20 cellular contexts compared by ENCODE assay signal in genomic region chr4:107922486-107923473, GRCh38.
"Had no signal": no experiment of that assay in that cellular context is flagged by ENCODE, and none has a peak within 500 bp of the region (broad histone marks: within the 10 kb centered on the region; RNA-seq: fewer than 3 reads in every experiment).

No MANE protein-coding gene starts in this region.

- H3K27me3 Mint-ChIP-seq: stimulated activated naive CD8-positive, alpha-beta T cell treated with anti-CD3 and anti-CD28 coated beads, Interleukin-15, amount 100 ng/mL, for 72 hours had no signal

- H3K27ac ChIP-seq: colonic mucosa, gastroesophageal sphincter, neutrophil, psoas muscle, sigmoid colon, skin epidermis, testis, tibial nerve had no signal

- H3K27ac Mint-ChIP-seq: naive thymus-derived CD4-positive, alpha-beta T cell; stimulated activated naive B cell treated with anti-CD40 and anti-IgM and Interleukin-4, amounts not matched to agents 10 μg/mL and 1 μg/mL and 100 μg/mL, for 72 hours had no signal

- H3K27me3 ChIP-seq: colonic mucosa, gastroesophageal sphincter, neutrophil, sigmoid colon, testis, tibial nerve had no signal

- ATAC-seq: esophagus mucosa; gastroesophageal sphincter; left cardiac atrium; left ventricle myocardium superior; naive thymus-derived CD4-positive, alpha-beta T cell; psoas muscle; stimulated activated naive B cell treated with anti-CD40 and anti-IgM and Interleukin-4, amounts not matched to agents 10 μg/mL and 1 μg/mL and 100 μg/mL, for 72 hours; stimulated activated naive CD8-positive, alpha-beta T cell treated with anti-CD3 and anti-CD28 coated beads, Interleukin-15, amount 100 ng/mL, for 72 hours had no signal

- H3K4me3 ChIP-seq: colonic mucosa, gastroesophageal sphincter, psoas muscle, sigmoid colon, skin epidermis, testis, tibial nerve had no signal

- H3K4me1 ChIP-seq: colonic mucosa, gastroesophageal sphincter, psoas muscle, sigmoid colon, testis, tibial nerve had no signal

- H3K4me3 Mint-ChIP-seq: naive thymus-derived CD4-positive, alpha-beta T cell; stimulated activated naive B cell treated with anti-CD40 and anti-IgM and Interleukin-4, amounts not matched to agents 10 μg/mL and 1 μg/mL and 100 μg/mL, for 72 hours; stimulated activated naive CD8-positive, alpha-beta T cell treated with anti-CD3 and anti-CD28 coated beads, Interleukin-15, amount 100 ng/mL, for 72 hours had no signal

- DNase-seq: colonic mucosa; dermis blood vessel endothelial cell; glutamatergic neuron; islet precursor cell; left cardiac atrium; left ventricle myocardium superior; naive thymus-derived CD4-positive, alpha-beta T cell; psoas muscle; retina; sigmoid colon; stimulated activated CD4-positive, alpha-beta T cell treated with anti-CD3 and anti-CD28 coated beads, Interleukin-2, amount 100 ng/mL, for 24 hours; stimulated activated CD4-positive, alpha-beta T cell treated with anti-CD3 and anti-CD28 coated beads, Interleukin-4, amount 100 ng/mL, for 4 hours; stimulated activated naive B cell treated with anti-CD40 and anti-IgM and Interleukin-4, amounts not matched to agents 10 μg/mL and 1 μg/mL and 100 μg/mL, for 72 hours; stimulated activated naive CD8-positive, alpha-beta T cell treated with anti-CD3 and anti-CD28 coated beads, Interleukin-15, amount 100 ng/mL, for 72 hours; testis had no signal

- H3K9me3 ChIP-seq: neutrophil, testis had no signal

- H3K4me1 Mint-ChIP-seq: naive thymus-derived CD4-positive, alpha-beta T cell; stimulated activated naive B cell treated with anti-CD40 and anti-IgM and Interleukin-4, amounts not matched to agents 10 μg/mL and 1 μg/mL and 100 μg/mL, for 72 hours; stimulated activated naive CD8-positive, alpha-beta T cell treated with anti-CD3 and anti-CD28 coated beads, Interleukin-15, amount 100 ng/mL, for 72 hours had no signal

- H3K36me3 ChIP-seq: colonic mucosa, gastroesophageal sphincter, neutrophil, sigmoid colon, tibial nerve had no signal
